ENCODE assay signal across 8 cellular contexts in the genomic region with DNA sequence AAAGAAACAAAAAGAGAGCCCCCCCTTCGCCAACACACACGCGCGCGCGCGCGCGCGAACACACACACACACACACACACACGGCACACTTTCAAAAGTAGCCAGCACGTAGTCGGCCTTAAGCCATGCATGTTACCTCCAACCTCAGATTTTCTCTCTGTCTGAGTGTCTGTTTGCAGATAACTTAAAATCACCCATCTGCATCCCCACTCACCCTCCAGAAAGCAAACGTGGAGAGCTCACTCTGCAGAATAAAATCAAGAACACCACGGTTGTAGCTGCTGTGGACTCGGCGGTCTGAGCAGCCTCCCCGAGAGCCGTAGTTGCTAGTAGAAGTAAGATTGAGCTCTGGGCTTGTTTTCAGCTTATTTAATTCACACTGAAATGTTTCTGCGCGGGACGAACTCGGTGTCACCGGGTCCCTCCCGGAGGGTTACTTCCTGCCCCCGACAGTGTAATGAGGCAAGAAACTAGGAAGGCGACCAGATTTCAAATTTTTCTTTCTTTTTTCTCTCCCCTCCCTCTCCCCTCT. TPM values are rescaled to one million over a fixed set of nuclear protein-coding genes. Genes with fewer than 3 reads are reported as not detected.
DNase-seq lines count a peak whose midpoint lies in the region; ATAC-seq and TF ChIP-seq lines count a peak whose summit lies in the region.

No MANE protein-coding gene starts in this region.

- TF ChIP-seq CTCF in GM23338 (conservative IDR thresholded peaks at IDR 0.05; ENCODE audit: low read depth in 2 of 2), result no peak
- no peak for TF ChIP-seq CTCF in astrocyte of the cerebellum (IDR thresholded peaks at IDR 0.05; ENCODE audit: low read depth, low read length, missing control alignments)

- H4K20me1 ChIP-seq in GM23338 (replicated peaks; ENCODE audit: insufficient read depth), result peaks cover 24% of the 10 kb centered on the region

- no peaks in the 10 kb centered on the region for H3K9me2 ChIP-seq in GM23338 (ENCODE audit: insufficient read depth)

- no peak overlapping the region for H3K27ac Mint-ChIP-seq in GM23338

- no peaks in the 10 kb centered on the region for H3K9me3 ChIP-seq in iPS-18c (ENCODE audit: control insufficient read depth, insufficient read depth, low read length)

- in situ Hi-C loops in astrocyte of the cerebellum (cut with HindIII; ENCODE audit: low sequenced_read_pairs), result loop anchor here (10.0 to 25.0 kb wide), 4 partner anchors 422 to 1597 kb away; no protein-coding TSS in a partner anchor

- H3K27me3 Mint-ChIP-seq in GM23338 (ENCODE audit: insufficient read depth, low read depth, poor library complexity), result peaks cover 100% of the 10 kb centered on the region

- no peaks in the 10 kb centered on the region; the same call in 1 of the 3 replicates for H3K9me3 Mint-ChIP-seq in GM23338

- H3K4me2 ChIP-seq in GM23338, result peak overlapping the region; percentile 87

- peak overlapping the region; percentile 76 for H3K4me3 Mint-ChIP-seq in GM23338

- H3K4me1 ChIP-seq in GM23338 (ENCODE audit: insufficient read depth), result peaks cover 99% of the 10 kb centered on the region

- H3K36me3 Mint-ChIP-seq in GM23338 (ENCODE audit: low read depth), result no peaks in the 10 kb centered on the region

- no peak overlapping the region for H2AFZ ChIP-seq in GM23338

- DNase-seq in GM23338 (ENCODE audit: low spot score) (peak; percentile 30), astrocyte of the cerebellum (ENCODE audit: low read depth) (no peak), skeletal muscle cell (ENCODE audit: low read depth) (no peak), NOMO-1 (lab: John Stamatoyannopoulos, UW; ENCODE audit: unreplicated experiment in 2 of 2) (no peak), occipital lobe (lab: John Stamatoyannopoulos, UW) (no peak)
- no peak for DNase-seq in activated effector memory CD4-positive, alpha-beta T cell treated with anti-CD3 and anti-CD28 coated beads, Interleukin-2, amount 50 U/mL, for 16 hours
- DNase-seq in activated naive CD4-positive, alpha-beta T cell treated with Interleukin-2 at 50 U/mL for 16 hours, result no peak

- H3K79me2 ChIP-seq in GM23338 (replicated peaks; ENCODE audit: insufficient read depth), result no peaks in the 10 kb centered on the region

- ATAC-seq in GM23338, result no peak

- H3K36me3 ChIP-seq in GM23338 (ENCODE audit: insufficient read depth), result no peaks in the 10 kb centered on the region

- peaks cover 71% of the 10 kb centered on the region for H3K4me1 Mint-ChIP-seq in GM23338

- no peak overlapping the region for H3K27ac ChIP-seq in GM23338 (ENCODE audit: low read depth)

- peak overlapping the region; percentile 63 for H3K4me3 ChIP-seq in GM23338
- peak overlapping the region; percentile 70 for H3K4me3 ChIP-seq in astrocyte of the cerebellum (ENCODE audit: low read depth, low read length)
- H3K4me3 ChIP-seq in iPS-18c (ENCODE audit: insufficient read depth, low read depth, low read length), result peak overlapping the region; percentile 49; the same call in 1 of the 2 replicates
- H3K4me3 ChIP-seq in skeletal muscle cell (ENCODE audit: low read depth, low read length), result peak overlapping the region; percentile 83

- H3K27me3 ChIP-seq in GM23338 (ENCODE audit: insufficient read depth), result peaks cover 100% of the 10 kb centered on the region

- H3F3A ChIP-seq in GM23338 (replicated peaks; ENCODE audit: low read depth), result peaks cover 33% of the 10 kb centered on the region

TF ChIP-seq in GM23338, 12 proteins besides CTCF, POLR2A, EP300 and RAD21 (continues in another document):
- TF ChIP-seq ZNF331 (CRISPR knock-in tag; IDR thresholded peaks at IDR 0.05; ENCODE audit: low read depth) (no peak), NANOG (IDR thresholded peaks at IDR 0.05; ENCODE audit: borderline replicate concordance) (no peak), JUNB (IDR thresholded peaks at IDR 0.05; ENCODE audit: unreplicated experiment) (no peak), POLR2AphosphoS5 (IDR thresholded peaks at IDR 0.05; ENCODE audit: low read depth) (no peak)
- TF ChIP-seq, protein P1, sequence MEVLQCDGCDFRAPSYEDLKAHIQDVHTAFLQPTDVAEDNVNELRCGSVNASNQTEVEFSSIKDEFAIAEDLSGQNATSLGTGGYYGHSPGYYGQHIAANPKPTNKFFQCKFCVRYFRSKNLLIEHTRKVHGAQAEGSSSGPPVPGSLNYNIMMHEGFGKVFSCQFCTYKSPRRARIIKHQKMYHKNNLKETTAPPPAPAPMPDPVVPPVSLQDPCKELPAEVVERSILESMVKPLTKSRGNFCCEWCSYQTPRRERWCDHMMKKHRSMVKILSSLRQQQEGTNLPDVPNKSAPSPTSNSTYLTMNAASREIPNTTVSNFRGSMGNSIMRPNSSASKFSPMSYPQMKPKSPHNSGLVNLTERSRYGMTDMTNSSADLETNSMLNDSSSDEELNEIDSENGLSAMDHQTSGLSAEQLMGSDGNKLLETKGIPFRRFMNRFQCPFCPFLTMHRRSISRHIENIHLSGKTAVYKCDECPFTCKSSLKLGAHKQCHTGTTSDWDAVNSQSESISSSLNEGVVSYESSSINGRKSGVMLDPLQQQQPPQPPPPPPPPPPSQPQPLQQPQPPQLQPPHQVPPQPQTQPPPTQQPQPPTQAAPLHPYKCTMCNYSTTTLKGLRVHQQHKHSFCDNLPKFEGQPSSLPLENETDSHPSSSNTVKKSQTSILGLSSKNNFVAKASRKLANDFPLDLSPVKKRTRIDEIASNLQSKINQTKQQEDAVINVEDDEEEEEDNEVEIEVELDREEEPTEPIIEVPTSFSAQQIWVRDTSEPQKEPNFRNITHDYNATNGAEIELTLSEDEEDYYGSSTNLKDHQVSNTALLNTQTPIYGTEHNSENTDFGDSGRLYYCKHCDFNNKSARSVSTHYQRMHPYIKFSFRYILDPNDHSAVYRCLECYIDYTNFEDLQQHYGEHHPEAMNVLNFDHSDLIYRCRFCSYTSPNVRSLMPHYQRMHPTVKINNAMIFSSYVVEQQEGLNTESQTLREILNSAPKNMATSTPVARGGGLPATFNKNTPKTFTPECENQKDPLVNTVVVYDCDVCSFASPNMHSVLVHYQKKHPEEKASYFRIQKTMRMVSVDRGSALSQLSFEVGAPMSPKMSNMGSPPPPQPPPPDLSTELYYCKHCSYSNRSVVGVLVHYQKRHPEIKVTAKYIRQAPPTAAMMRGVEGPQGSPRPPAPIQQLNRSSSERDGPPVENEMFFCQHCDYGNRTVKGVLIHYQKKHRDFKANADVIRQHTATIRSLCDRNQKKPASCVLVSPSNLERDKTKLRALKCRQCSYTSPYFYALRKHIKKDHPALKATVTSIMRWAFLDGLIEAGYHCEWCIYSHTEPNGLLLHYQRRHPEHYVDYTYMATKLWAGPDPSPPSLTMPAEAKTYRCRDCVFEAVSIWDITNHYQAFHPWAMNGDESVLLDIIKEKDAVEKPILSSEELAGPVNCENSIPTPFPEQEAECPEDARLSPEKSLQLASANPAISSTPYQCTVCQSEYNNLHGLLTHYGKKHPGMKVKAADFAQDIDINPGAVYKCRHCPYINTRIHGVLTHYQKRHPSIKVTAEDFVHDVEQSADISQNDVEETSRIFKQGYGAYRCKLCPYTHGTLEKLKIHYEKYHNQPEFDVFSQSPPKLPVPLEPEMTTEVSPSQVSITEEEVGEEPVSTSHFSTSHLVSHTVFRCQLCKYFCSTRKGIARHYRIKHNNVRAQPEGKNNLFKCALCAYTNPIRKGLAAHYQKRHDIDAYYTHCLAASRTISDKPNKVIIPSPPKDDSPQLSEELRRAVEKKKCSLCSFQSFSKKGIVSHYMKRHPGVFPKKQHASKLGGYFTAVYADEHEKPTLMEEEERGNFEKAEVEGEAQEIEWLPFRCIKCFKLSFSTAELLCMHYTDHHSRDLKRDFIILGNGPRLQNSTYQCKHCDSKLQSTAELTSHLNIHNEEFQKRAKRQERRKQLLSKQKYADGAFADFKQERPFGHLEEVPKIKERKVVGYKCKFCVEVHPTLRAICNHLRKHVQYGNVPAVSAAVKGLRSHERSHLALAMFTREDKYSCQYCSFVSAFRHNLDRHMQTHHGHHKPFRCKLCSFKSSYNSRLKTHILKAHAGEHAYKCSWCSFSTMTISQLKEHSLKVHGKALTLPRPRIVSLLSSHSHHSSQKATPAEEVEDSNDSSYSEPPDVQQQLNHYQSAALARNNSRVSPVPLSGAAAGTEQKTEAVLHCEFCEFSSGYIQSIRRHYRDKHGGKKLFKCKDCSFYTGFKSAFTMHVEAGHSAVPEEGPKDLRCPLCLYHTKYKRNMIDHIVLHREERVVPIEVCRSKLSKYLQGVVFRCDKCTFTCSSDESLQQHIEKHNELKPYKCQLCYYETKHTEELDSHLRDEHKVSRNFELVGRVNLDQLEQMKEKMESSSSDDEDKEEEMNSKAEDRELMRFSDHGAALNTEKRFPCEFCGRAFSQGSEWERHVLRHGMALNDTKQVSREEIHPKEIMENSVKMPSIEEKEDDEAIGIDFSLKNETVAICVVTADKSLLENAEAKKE (CRISPR knock-in tag; IDR thresholded peaks at IDR 0.05), result no peak
- TF ChIP-seq, protein P2, sequence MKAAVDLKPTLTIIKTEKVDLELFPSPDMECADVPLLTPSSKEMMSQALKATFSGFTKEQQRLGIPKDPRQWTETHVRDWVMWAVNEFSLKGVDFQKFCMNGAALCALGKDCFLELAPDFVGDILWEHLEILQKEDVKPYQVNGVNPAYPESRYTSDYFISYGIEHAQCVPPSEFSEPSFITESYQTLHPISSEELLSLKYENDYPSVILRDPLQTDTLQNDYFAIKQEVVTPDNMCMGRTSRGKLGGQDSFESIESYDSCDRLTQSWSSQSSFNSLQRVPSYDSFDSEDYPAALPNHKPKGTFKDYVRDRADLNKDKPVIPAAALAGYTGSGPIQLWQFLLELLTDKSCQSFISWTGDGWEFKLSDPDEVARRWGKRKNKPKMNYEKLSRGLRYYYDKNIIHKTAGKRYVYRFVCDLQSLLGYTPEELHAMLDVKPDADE (IDR thresholded peaks at IDR 0.05), result no peak

RNA-seq across cellular contexts. Expression of a gene that starts 5.2 kb away (rescaled TPM):
- 0.28 TPM in 1 of 2 replicates, not detected in the other for total RNA-seq in GM23338 (2014; rRNA removed; shearing (Covaris generic))
- polyA plus RNA-seq in GM23338 (2016; fragmentation: Nextera tagmentation; extraction: Ambion mirVana), result 0.16 TPM in 1 of 2 replicates, not detected in the other
- 20.7 TPM for total RNA-seq in occipital lobe

Comparison
In these comparisons a context has a peak if more than half of its experiments do, and no peak if none do; other contexts are left out.
1. RNA of a gene that starts 5.2 kb away (total RNA-seq): 20.7 TPM in occipital lobe (single experiment); 0.28 TPM in GM23338; every median in the first group is over 10 times any median in the second.
2. Peak in every context shown above with its lines, with median percentiles within 50 percentile points of each other: H3K4me3 ChIP-seq.